ENCODE assay signal across 26 cellular contexts in genomic region chr4:164081801-164082200, GRCh38.
"Had no signal": no experiment of that assay in that cellular context is flagged by ENCODE, and none has a peak within 500 bp of the region (broad histone marks: within the 10 kb centered on the region; RNA-seq: fewer than 3 reads in every experiment).

No MANE protein-coding gene starts in this region.

- H3K9me3 ChIP-seq: adrenal gland, ascending aorta, gastroesophageal sphincter, spleen, tibial artery had no signal

- ATAC-seq: gastroesophageal sphincter, left colon, right cardiac atrium, upper lobe of right lung had no signal

- H3K27me3 ChIP-seq: adrenal gland, ascending aorta, brain microvascular endothelial cell, dorsolateral prefrontal cortex, gastroesophageal sphincter, hepatocyte, spleen, suprapubic skin, tibial artery, upper lobe of right lung had no signal

- FAIRE-seq: kidney had no signal

- H3K4me1 ChIP-seq: adrenal gland, ascending aorta, gastroesophageal sphincter, spleen, suprapubic skin, tibial artery, upper lobe of right lung had no signal

- DNase-seq: activated CD4-positive, alpha-beta memory T cell treated with anti-CD3 and anti-CD28 coated beads for 36 hours; activated CD4-positive, alpha-beta T cell treated with anti-CD3 and anti-CD28 coated beads, Interleukin-2, amount 10 ng/mL, durations not matched to agents 24 days and 14 days; activated CD8-positive, alpha-beta memory T cell treated with anti-CD3 and anti-CD28 coated beads, Interleukin-2, amount 50 U/mL, for 4 hours; activated effector memory CD4-positive, alpha-beta T cell treated with anti-CD3 and anti-CD28 coated beads, Interleukin-2, amount 50 U/mL, for 16 hours; activated naive CD4-positive, alpha-beta T cell treated with anti-CD3 and anti-CD28 coated beads for 36 hours; activated naive CD8-positive, alpha-beta T cell treated with anti-CD3 and anti-CD28 coated beads for 36 hours; activated T-cell treated with anti-CD3 and anti-CD28 coated beads, Interleukin-2, amount 50 U/mL, for 1 hour; adrenal gland; brain microvascular endothelial cell; dorsolateral prefrontal cortex; effector memory CD4-positive, alpha-beta T cell; erythroblast; kidney; left colon; mammary epithelial cell; posterior cingulate gyrus; right cardiac atrium; spleen; stimulated activated naive CD4-positive, alpha-beta T cell; tibial artery; upper lobe of right lung had no signal

- H3K27ac ChIP-seq: adrenal gland, ascending aorta, brain microvascular endothelial cell, coronary artery, dorsolateral prefrontal cortex, gastroesophageal sphincter, hepatocyte, spleen, suprapubic skin, tibial artery, upper lobe of right lung had no signal

- H3K36me3 ChIP-seq: adrenal gland, ascending aorta, brain microvascular endothelial cell, gastroesophageal sphincter, spleen, suprapubic skin, tibial artery, upper lobe of right lung had no signal

- H3K4me3 ChIP-seq: adrenal gland, ascending aorta, coronary artery, dorsolateral prefrontal cortex, gastroesophageal sphincter, hepatocyte, spleen, suprapubic skin, tibial artery, upper lobe of right lung had no signal
